In the genomic region with DNA sequence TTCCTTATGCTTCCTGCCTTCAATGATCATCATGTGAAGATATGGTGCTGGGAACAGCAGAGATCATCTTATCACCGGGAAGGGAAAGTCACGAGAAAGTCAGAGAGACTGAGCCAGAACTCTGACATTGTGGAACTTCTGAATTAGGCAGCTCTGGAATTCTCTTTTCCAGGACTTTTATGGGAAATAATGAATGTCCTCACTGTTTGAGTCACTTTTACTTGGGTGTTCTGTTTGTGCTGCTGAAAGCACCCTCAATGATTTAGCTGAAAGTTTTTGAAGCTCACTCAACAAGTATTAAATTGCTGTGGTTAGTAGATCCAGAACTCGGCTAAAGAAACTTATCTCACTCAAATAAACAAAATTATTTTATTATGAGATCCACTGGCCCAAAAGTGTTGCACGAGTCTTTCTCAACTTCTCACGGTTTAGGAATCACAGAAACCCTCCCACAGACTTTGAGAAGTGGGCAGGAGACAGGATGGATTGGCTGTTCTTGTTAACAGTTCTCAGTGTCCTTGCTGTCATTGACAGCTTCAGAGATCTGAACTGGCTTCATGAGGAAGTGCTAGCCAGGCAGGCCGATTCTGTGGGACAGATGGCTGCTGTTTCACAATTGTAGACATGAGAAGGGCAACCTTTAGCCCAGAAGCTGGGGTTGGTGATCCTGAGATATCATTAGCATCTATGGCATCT, we compare ENCODE assay signal across 1 cellular context.
TF ChIP-seq lines count a peak whose summit lies in the region.

No MANE protein-coding gene starts in this region.

TF ChIP-seq in HepG2, 621 proteins besides CTCF, POLR2A, EP300 and RAD21 (continues in another document):
- TF ChIP-seq PATZ1 (CRISPR knock-in tag; IDR thresholded peaks at IDR 0.05): peak; percentile 47; the same call in 1 of the 2 replicates
- no peak for TF ChIP-seq ZNF800 (CRISPR knock-in tag; IDR thresholded peaks at IDR 0.05)
- peak; percentile 20; the same call in 1 of the 2 replicates for TF ChIP-seq HOMEZ (CRISPR knock-in tag; IDR thresholded peaks at IDR 0.05; ENCODE audit: low read depth)
- TF ChIP-seq TEAD3 (CRISPR knock-in tag; optimal IDR thresholded peaks at IDR 0.05; ENCODE audit: borderline replicate concordance): peak; percentile 45
- no peak for TF ChIP-seq CBX1 (IDR thresholded peaks at IDR 0.05; ENCODE audit: low read depth)
- no peak for TF ChIP-seq ZNF512B (CRISPR knock-in tag; IDR thresholded peaks at IDR 0.05; ENCODE audit: borderline replicate concordance)
- no peak for TF ChIP-seq ZNF780A (CRISPR knock-in tag; IDR thresholded peaks at IDR 0.05)
- TF ChIP-seq, protein P1, sequence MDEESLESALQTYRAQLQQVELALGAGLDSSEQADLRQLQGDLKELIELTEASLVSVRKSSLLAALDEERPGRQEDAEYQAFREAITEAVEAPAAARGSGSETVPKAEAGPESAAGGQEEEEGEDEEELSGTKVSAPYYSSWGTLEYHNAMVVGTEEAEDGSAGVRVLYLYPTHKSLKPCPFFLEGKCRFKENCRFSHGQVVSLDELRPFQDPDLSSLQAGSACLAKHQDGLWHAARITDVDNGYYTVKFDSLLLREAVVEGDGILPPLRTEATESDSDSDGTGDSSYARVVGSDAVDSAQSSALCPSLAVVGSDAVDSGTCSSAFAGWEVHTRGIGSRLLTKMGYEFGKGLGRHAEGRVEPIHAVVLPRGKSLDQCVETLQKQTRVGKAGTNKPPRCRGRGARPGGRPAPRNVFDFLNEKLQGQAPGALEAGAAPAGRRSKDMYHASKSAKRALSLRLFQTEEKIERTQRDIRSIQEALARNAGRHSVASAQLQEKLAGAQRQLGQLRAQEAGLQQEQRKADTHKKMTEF (CRISPR knock-in tag; IDR thresholded peaks at IDR 0.05): 0 out of 2 replicates have a peak, but pooled peaks have one; percentile 36
- 0 out of 2 replicates have a peak, but pooled peaks have one; percentile 68 for TF ChIP-seq GZF1 (CRISPR knock-in tag; IDR thresholded peaks at IDR 0.05)
- TF ChIP-seq EHMT2 (IDR thresholded peaks at IDR 0.05; ENCODE audit: borderline replicate concordance, low read depth, low read length): no peak
- TF ChIP-seq HDAC1 (CRISPR knock-in tag; IDR thresholded peaks at IDR 0.05): no peak; the same call in 1 of the 2 replicates
- no peak for TF ChIP-seq MAFF (IDR thresholded peaks at IDR 0.05; ENCODE audit: low read depth, low read length)
- no peak for TF ChIP-seq NR3C1 (CRISPR knock-in tag; IDR thresholded peaks at IDR 0.05)
- TF ChIP-seq KMT2B (CRISPR knock-in tag; IDR thresholded peaks at IDR 0.05): peak; percentile 47; the same call in 1 of the 2 replicates
- TF ChIP-seq MZF1 (CRISPR knock-in tag; IDR thresholded peaks at IDR 0.05; ENCODE audit: borderline replicate concordance): no peak
- TF ChIP-seq RBAK (CRISPR knock-in tag; IDR thresholded peaks at IDR 0.05): no peak
- 0 out of 2 replicates have a peak, but pooled peaks have one; percentile 49 for TF ChIP-seq PHF21A (CRISPR knock-in tag; IDR thresholded peaks at IDR 0.05)
- TF ChIP-seq, protein P2, sequence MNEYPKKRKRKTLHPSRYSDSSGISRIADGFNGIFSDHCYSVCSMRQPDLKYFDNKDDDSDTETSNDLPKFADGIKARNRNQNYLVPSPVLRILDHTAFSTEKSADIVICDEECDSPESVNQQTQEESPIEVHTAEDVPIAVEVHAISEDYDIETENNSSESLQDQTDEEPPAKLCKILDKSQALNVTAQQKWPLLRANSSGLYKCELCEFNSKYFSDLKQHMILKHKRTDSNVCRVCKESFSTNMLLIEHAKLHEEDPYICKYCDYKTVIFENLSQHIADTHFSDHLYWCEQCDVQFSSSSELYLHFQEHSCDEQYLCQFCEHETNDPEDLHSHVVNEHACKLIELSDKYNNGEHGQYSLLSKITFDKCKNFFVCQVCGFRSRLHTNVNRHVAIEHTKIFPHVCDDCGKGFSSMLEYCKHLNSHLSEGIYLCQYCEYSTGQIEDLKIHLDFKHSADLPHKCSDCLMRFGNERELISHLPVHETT (CRISPR knock-in tag; conservative IDR thresholded peaks at IDR 0.05): no peak
- no peak; the same call in 1 of the 2 replicates for TF ChIP-seq ZBTB37 (CRISPR knock-in tag; IDR thresholded peaks at IDR 0.05)
- no peak for TF ChIP-seq ZNF136 (CRISPR knock-in tag; IDR thresholded peaks at IDR 0.05; ENCODE audit: low read depth)
- TF ChIP-seq CCDC6 (CRISPR knock-in tag; IDR thresholded peaks at IDR 0.05): no peak
- TF ChIP-seq ATRX (CRISPR knock-in tag; IDR thresholded peaks at IDR 0.05; ENCODE audit: borderline replicate concordance): no peak
- 0 out of 2 replicates have a peak, but pooled peaks have one; percentile 12 for TF ChIP-seq GABPB1 (CRISPR knock-in tag; IDR thresholded peaks at IDR 0.05)
- TF ChIP-seq, protein P3, sequence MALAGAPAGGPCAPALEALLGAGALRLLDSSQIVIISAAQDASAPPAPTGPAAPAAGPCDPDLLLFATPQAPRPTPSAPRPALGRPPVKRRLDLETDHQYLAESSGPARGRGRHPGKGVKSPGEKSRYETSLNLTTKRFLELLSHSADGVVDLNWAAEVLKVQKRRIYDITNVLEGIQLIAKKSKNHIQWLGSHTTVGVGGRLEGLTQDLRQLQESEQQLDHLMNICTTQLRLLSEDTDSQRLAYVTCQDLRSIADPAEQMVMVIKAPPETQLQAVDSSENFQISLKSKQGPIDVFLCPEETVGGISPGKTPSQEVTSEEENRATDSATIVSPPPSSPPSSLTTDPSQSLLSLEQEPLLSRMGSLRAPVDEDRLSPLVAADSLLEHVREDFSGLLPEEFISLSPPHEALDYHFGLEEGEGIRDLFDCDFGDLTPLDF (CRISPR knock-in tag; IDR thresholded peaks at IDR 0.05): no peak
- TF ChIP-seq TAF1 (CRISPR knock-in tag; IDR thresholded peaks at IDR 0.05): no peak
- no peak for TF ChIP-seq ZMAT5 (CRISPR knock-in tag; IDR thresholded peaks at IDR 0.05; ENCODE audit: borderline replicate concordance, low read depth)
- TF ChIP-seq ZBTB21 (CRISPR knock-in tag; IDR thresholded peaks at IDR 0.05): no peak
- no peak for TF ChIP-seq NFYB (CRISPR knock-in tag; IDR thresholded peaks at IDR 0.05)
- 0 out of 2 replicates have a peak, but pooled peaks have one; percentile 29 for TF ChIP-seq RCOR2 (CRISPR knock-in tag; IDR thresholded peaks at IDR 0.05)
- TF ChIP-seq ZNF788 (CRISPR knock-in tag; IDR thresholded peaks at IDR 0.05; ENCODE audit: borderline replicate concordance): peak; percentile 22; the same call in 1 of the 2 replicates
- TF ChIP-seq, protein P4, sequence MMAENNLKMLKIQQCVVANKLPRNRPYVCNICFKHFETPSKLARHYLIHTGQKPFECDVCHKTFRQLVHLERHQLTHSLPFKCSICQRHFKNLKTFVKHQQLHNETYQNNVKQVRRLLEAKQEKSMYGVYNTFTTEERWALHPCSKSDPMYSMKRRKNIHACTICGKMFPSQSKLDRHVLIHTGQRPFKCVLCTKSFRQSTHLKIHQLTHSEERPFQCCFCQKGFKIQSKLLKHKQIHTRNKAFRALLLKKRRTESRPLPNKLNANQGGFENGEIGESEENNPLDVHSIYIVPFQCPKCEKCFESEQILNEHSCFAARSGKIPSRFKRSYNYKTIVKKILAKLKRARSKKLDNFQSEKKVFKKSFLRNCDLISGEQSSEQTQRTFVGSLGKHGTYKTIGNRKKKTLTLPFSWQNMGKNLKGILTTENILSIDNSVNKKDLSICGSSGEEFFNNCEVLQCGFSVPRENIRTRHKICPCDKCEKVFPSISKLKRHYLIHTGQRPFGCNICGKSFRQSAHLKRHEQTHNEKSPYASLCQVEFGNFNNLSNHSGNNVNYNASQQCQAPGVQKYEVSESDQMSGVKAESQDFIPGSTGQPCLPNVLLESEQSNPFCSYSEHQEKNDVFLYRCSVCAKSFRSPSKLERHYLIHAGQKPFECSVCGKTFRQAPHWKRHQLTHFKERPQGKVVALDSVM (CRISPR knock-in tag; IDR thresholded peaks at IDR 0.05): no peak
- peak; percentile 54; the same call in 1 of the 2 replicates for TF ChIP-seq ZKSCAN5 (CRISPR knock-in tag; IDR thresholded peaks at IDR 0.05)
- TF ChIP-seq, protein P5, sequence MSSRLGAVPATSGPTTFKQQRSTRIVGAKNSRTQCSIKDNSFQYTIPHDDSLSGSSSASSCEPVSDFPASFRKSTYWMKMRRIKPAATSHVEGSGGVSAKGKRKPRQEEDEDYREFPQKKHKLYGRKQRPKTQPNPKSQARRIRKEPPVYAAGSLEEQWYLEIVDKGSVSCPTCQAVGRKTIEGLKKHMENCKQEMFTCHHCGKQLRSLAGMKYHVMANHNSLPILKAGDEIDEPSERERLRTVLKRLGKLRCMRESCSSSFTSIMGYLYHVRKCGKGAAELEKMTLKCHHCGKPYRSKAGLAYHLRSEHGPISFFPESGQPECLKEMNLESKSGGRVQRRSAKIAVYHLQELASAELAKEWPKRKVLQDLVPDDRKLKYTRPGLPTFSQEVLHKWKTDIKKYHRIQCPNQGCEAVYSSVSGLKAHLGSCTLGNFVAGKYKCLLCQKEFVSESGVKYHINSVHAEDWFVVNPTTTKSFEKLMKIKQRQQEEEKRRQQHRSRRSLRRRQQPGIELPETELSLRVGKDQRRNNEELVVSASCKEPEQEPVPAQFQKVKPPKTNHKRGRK (CRISPR knock-in tag; IDR thresholded peaks at IDR 0.05): no peak
- TF ChIP-seq ZZZ3 (CRISPR knock-in tag; IDR thresholded peaks at IDR 0.05; ENCODE audit: borderline replicate concordance): no peak
- no peak for TF ChIP-seq HMG20A (CRISPR knock-in tag; IDR thresholded peaks at IDR 0.05; ENCODE audit: borderline replicate concordance)
- TF ChIP-seq ZNF468 (CRISPR knock-in tag; IDR thresholded peaks at IDR 0.05): no peak
- TF ChIP-seq SP4 (CRISPR knock-in tag; IDR thresholded peaks at IDR 0.05): no peak
